In the genomic region with DNA sequence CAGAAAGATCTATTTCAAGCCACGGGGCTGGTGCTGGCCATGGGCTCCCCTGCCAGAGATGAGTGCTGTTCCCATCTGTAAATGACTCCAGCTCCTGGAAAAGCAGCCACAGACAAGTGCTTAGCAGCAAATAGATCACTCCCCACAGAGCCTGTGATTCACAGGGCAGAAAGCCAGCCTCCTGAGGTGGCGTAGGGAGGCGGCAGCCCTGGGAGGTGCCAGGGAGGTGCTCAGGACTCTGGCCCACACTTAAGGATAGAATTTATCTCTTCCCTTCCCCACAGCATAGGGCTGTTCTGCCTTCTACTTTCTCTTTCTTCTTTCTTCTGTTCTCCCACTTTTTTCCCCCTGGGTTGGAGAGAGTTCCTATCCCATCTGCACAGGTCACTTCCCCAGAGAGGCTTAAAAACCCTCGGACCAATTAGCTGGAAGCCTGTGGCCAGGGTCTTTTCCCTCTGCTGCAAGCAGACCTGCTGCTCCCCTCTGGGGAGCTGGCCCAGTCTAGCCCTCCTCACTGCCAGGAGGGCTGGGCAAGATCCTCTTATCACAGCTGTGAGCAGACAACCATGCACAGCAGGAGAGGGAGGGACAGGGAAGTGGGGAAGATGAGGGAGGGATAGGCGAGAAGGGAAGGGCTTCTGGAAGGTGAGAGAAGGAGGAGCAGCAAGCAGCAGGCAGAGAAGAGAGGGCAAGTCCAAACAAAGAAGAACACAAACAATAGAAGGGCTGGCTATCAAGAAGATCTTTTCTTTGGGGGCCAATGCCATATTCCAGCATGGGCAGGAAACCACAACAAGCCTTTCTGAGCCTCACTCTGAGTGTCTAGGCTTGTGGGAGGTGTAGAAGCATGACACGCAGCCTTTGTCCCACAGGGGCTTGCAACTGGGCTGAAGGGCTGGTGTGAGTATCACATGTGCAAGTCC, we compare ENCODE assay signal across 8 cellular contexts. TPM values are rescaled to one million over a fixed set of nuclear protein-coding genes. Genes with fewer than 3 reads are reported as not detected.
A peak's percentile ranks its signal among the peaks of the same experiment; 100 is the strongest.
DNase-seq lines count a peak whose midpoint lies in the region; ATAC-seq and TF ChIP-seq lines count a peak whose summit lies in the region.

No MANE protein-coding gene starts in this region.

- H3K4me3 Mint-ChIP-seq in activated T-cell treated with anti-CD3 and anti-CD28 coated beads, Interleukin-2, amount 50 U/mL, for 72 hours: no peak overlapping the region

- POLR2A ChIA-PET in HEK293 (lab: Yijun Ruan, JAX): no interaction called here

- no peak overlapping the region for H3K27ac Mint-ChIP-seq in activated T-cell treated with anti-CD3 and anti-CD28 coated beads, Interleukin-2, amount 50 U/mL, for 72 hours

- H3K27me3 Mint-ChIP-seq in activated T-cell treated with anti-CD3 and anti-CD28 coated beads, Interleukin-2, amount 50 U/mL, for 72 hours (ENCODE audit: low read depth): peaks cover 7% of the 10 kb centered on the region

- H3K27ac ChIP-seq in HEK293 (ENCODE audit: extremely low read depth, low read depth, low read length) (no peak overlapping the region), heart right ventricle (peak overlapping the region; percentile 0 to 79 (median 72)), skeletal muscle tissue (ENCODE audit: low read depth, low read length) (peak overlapping the region; percentile 85)

- TF ChIP-seq CTCF in HEK293 (tag by site-specific recombination; IDR thresholded peaks at IDR 0.05) (no peak), heart right ventricle (IDR thresholded peaks at IDR 0.05) (no peak)

- H3K9me3 ChIP-seq in HEK293 (ENCODE audit: control insufficient read depth, insufficient read depth, low read depth, low read length) (no peaks in the 10 kb centered on the region), heart right ventricle (no peaks in the 10 kb centered on the region), skeletal muscle tissue (ENCODE audit: control insufficient read depth in 3 of 3, low read length in 3 of 3) (no peaks in the 10 kb centered on the region)

- DNase-seq in RKO (ENCODE audit: low spot score): peak; percentile 19
- DNase-seq in heart right ventricle: peak; percentile 61 to 72
- no peak for DNase-seq in activated gamma-delta T cell treated with Interleukin-2 at 50 U/mL for 16 hours
- no peak for DNase-seq in mesenteric fat pad (ENCODE audit: low spot score)
- no peak for DNase-seq in activated T-cell treated with anti-CD3 and anti-CD28 coated beads, Interleukin-2, amount 50 U/mL, for 72 hours

- no peaks in the 10 kb centered on the region for H3K9me3 Mint-ChIP-seq in activated T-cell treated with anti-CD3 and anti-CD28 coated beads, Interleukin-2, amount 50 U/mL, for 72 hours

- intact Hi-C loops in heart right ventricle (cut with DNase I): loop anchor here in 1 of 10 donors (2.0 kb wide), 1 partner anchor 40 kb away; no protein-coding TSS in a partner anchor

- ATAC-seq in heart right ventricle (peak; percentile 51 to 94 (median 90)), HG03460 (IDR thresholded peaks at IDR 0.05; ENCODE audit: unreplicated experiment) (no peak)
- ATAC-seq in activated T-cell treated with anti-CD3 and anti-CD28 coated beads, Interleukin-2, amount 50 U/mL, for 72 hours (replicated peaks in 1 of 2): no peak

- H3K27me3 ChIP-seq in heart right ventricle (peaks cover 0 to 6% (median 0%) of the 10 kb centered on the region in 7 donors), skeletal muscle tissue (ENCODE audit: control insufficient read depth in 3 of 3, insufficient read depth in 3 of 3, low read length in 3 of 3) (no peaks in the 10 kb centered on the region)

- WGBS in heart right ventricle, 2 donors: 24 to 28% methylated on average over 6 of the region's 6 CpGs

- H3K4me3 ChIP-seq in HEK293 (ENCODE audit: low read depth, low read length) (no peak overlapping the region), heart right ventricle (no peak overlapping the region), skeletal muscle tissue (ENCODE audit: low read length in 3 of 3) (peak overlapping the region; percentile 35 to 39 (median 38))

- CTCF ChIA-PET in HEK293 (lab: Yijun Ruan, JAX): no interaction called here

- no peaks in the 10 kb centered on the region for H3K36me3 ChIP-seq in HEK293 (ENCODE audit: control insufficient read depth in 2 of 2, insufficient read depth in 1 of 2, low read length in 2 of 2)
- H3K36me3 ChIP-seq in heart right ventricle: no peaks in the 10 kb centered on the region
- no peaks in the 10 kb centered on the region for H3K36me3 ChIP-seq in skeletal muscle tissue (ENCODE audit: control insufficient read depth in 3 of 3, insufficient read depth in 3 of 3, low read length in 3 of 3)

- peaks cover 8% of the 10 kb centered on the region for H3K4me1 Mint-ChIP-seq in activated T-cell treated with anti-CD3 and anti-CD28 coated beads, Interleukin-2, amount 50 U/mL, for 72 hours (ENCODE audit: low read depth)

- H3K9ac ChIP-seq in skeletal muscle tissue (ENCODE audit: low read depth in 1 of 3, low read length in 3 of 3): peak overlapping the region; percentile 38 to 82 (median 54)

- no peaks in the 10 kb centered on the region for H3K36me3 Mint-ChIP-seq in activated T-cell treated with anti-CD3 and anti-CD28 coated beads, Interleukin-2, amount 50 U/mL, for 72 hours (ENCODE audit: insufficient read depth in 2 of 2)

- H3K4me1 ChIP-seq in HEK293 (ENCODE audit: control insufficient read depth, insufficient read depth, low read length): no peaks in the 10 kb centered on the region
- H3K4me1 ChIP-seq in heart right ventricle: peaks cover 0 to 53% (median 30%) of the 10 kb centered on the region in 9 donors
- peaks cover 39 to 81% (median 55%) of the 10 kb centered on the region in 3 donors for H3K4me1 ChIP-seq in skeletal muscle tissue (ENCODE audit: control insufficient read depth in 3 of 3, insufficient read depth in 3 of 3, low read length in 3 of 3)

TF ChIP-seq in HEK293, 187 proteins besides CTCF, POLR2A, EP300 and RAD21:
- TF ChIP-seq ZNF785 (tag by site-specific recombination; IDR thresholded peaks at IDR 0.05) (no peak), ZBTB10 (tag by site-specific recombination; IDR thresholded peaks at IDR 0.05) (no peak), GLIS1 (tag by site-specific recombination; IDR thresholded peaks at IDR 0.05) (peak; percentile 68), ZNF341 (tag by site-specific recombination; IDR thresholded peaks at IDR 0.05; ENCODE audit: low read depth) (peak; percentile 79), ZNF24 (tag by site-specific recombination; IDR thresholded peaks at IDR 0.05) (no peak), ZIC2 (tag by site-specific recombination; IDR thresholded peaks at IDR 0.05) (peak; percentile 98), OSR2 (tag by site-specific recombination; IDR thresholded peaks at IDR 0.05) (no peak), ZNF398 (tag by site-specific recombination; IDR thresholded peaks at IDR 0.05) (0 out of 2 replicates have a peak, but pooled peaks have one; percentile 20), ZNF624 (tag by site-specific recombination; IDR thresholded peaks at IDR 0.05) (no peak)
- TF ChIP-seq, protein P1, sequence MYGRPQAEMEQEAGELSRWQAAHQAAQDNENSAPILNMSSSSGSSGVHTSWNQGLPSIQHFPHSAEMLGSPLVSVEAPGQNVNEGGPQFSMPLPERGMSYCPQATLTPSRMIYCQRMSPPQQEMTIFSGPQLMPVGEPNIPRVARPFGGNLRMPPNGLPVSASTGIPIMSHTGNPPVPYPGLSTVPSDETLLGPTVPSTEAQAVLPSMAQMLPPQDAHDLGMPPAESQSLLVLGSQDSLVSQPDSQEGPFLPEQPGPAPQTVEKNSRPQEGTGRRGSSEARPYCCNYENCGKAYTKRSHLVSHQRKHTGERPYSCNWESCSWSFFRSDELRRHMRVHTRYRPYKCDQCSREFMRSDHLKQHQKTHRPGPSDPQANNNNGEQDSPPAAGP (tag by site-specific recombination; IDR thresholded peaks at IDR 0.05): peak; percentile 95

RNA-seq across cellular contexts. Expression of gene KCND3, which starts 41.0 kb away (rescaled TPM):
- total RNA-seq in heart right ventricle (10 to 100 TPM in 9 of 10 donors, 1 to 10 TPM in 1; 9.9 to 24.7 (median 15.9) TPM), skeletal muscle tissue (1.0 TPM), mesenteric fat pad (18.4 TPM)
- 1 to 10 TPM; 3.5 to 8.0 TPM for polyA plus RNA-seq in heart right ventricle
- not detected for total RNA-seq in activated T-cell treated with anti-CD3 and anti-CD28 coated beads, Interleukin-2, amount 50 U/mL, for 72 hours

Comparison
In these comparisons a context has a peak if more than half of its experiments do, and no peak if none do; other contexts are left out.
1. H3K4me3 ChIP-seq: peak in skeletal muscle tissue (3 of 3); none in HEK293 (single experiment) and heart right ventricle (0 of 10).
2. DNase-seq: peak in RKO (single experiment) and heart right ventricle (2 of 2); none in activated gamma-delta T cell treated with Interleukin-2 at 50 U/mL for 16 hours (single experiment), mesenteric fat pad (single experiment) and activated T-cell treated with anti-CD3 and anti-CD28 coated beads, Interleukin-2, amount 50 U/mL, for 72 hours (0 of 2).
3. ATAC-seq: peak in heart right ventricle (8 of 8); none in HG03460 (single experiment) and activated T-cell treated with anti-CD3 and anti-CD28 coated beads, Interleukin-2, amount 50 U/mL, for 72 hours (0 of 2).